Comparison of ENCODE assay signal across 8 cellular contexts in the genomic region with DNA sequence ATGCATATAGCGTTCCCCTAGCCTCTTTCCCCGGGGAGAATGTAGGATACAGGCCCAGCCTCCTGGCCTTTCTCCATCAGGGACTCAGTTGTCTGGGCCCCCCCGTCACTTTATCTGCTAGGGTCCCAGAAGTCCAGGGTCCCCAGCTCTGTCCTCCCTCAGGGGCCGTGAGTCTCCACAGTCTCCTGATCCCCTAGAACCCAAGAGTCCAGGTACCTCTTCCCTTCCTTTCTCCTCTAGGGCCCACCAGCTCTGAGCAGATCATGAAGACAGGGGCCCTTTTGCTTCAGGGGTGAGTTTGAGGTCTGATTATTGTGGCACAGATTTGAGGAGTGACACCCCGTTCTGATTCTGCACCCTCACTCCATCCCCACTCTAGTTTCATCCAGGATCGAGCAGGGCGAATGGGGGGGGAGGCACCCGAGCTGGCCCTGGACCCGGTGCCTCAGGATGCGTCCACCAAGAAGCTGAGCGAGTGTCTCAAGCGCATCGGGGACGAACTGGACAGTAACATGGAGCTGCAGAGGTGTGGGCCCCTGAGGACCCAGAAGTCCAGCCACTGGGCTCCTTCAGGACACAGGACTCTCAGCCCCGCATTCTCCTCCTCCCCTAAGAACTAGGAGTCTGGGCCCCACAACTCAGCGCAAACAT. TPM values are rescaled to one million over a fixed set of nuclear protein-coding genes. Genes with fewer than 3 reads are reported as not detected.
DNase-seq lines count a peak whose midpoint lies in the region; ATAC-seq and TF ChIP-seq lines count a peak whose summit lies in the region.

No MANE protein-coding gene starts in this region.

- TF ChIP-seq EP300 in ovary (IDR thresholded peaks at IDR 0.05) = no peak

- H3K27me3 ChIP-seq in Caco-2 (replicated peaks; ENCODE audit: control insufficient read depth, insufficient read depth, low read length) = no peaks in the 10 kb centered on the region
- no peaks in the 10 kb centered on the region for H3K27me3 ChIP-seq in OCI-LY3 (ENCODE audit: low read depth, low read length)
- no peaks in the 10 kb centered on the region for H3K27me3 ChIP-seq in ovary

- TF ChIP-seq CTCF in Caco-2 (IDR thresholded peaks at IDR 0.05; ENCODE audit: insufficient read depth in 1 of 2, low read depth in 1 of 2, low read length in 1 of 2, severe bottlenecking in 1 of 2, unreplicated experiment in 1 of 2) = no peak
- no peak for TF ChIP-seq CTCF in OCI-LY3 (IDR thresholded peaks at IDR 0.05; ENCODE audit: low read depth, low read length)
- no peak for TF ChIP-seq CTCF in epithelial cell of esophagus (IDR thresholded peaks at IDR 0.05; ENCODE audit: insufficient read depth, low read depth, low read length, missing control alignments)
- no peak for TF ChIP-seq CTCF in ovary (IDR thresholded peaks at IDR 0.05)

- H3K27me3 Mint-ChIP-seq in Caco-2 (ENCODE audit: insufficient read depth, unreplicated experiment) = no peaks in the 10 kb centered on the region

- POLR2A ChIA-PET in Caco-2 (lab: Charles Lee) = interaction anchor here (0.6 kb wide), 1 partner anchor 11 kb away, joined by 3 read pairs; no protein-coding TSS in a partner anchor

- peaks cover 17% of the 10 kb centered on the region for H3K79me2 ChIP-seq in OCI-LY3 (ENCODE audit: low read length)

- H3K9me3 ChIP-seq in Caco-2 = no peaks in the 10 kb centered on the region
- H3K9me3 ChIP-seq in OCI-LY3 (ENCODE audit: insufficient read depth, low read length) = no peaks in the 10 kb centered on the region
- no peaks in the 10 kb centered on the region for H3K9me3 ChIP-seq in ovary

- peak overlapping the region; percentile 91 for H3K27ac Mint-ChIP-seq in Caco-2 (ENCODE audit: unreplicated experiment)

- CTCF ChIA-PET in Caco-2 (lab: Charles Lee) = no interaction called here

- H3K27ac ChIP-seq in OCI-LY3 (ENCODE audit: low read length) (peak overlapping the region; percentile 59), ovary (peak overlapping the region; percentile 16 to 28)

- intact Hi-C loops in Caco-2 (cut with micrococcal nuclease; ENCODE audit: unreplicated experiment) = loop anchor here (2.0 kb wide), 1 partner anchor 55 kb away; a partner anchor contains a TSS
- intact Hi-C loops in ovary (cut with DNase I) = no loop called here

- H2AFZ ChIP-seq in OCI-LY3 (ENCODE audit: low read depth, low read length) = no peak overlapping the region

- peaks cover 44% of the 10 kb centered on the region for H3K36me3 Mint-ChIP-seq in Caco-2 (ENCODE audit: insufficient read depth, unreplicated experiment)

- peaks cover 2% of the 10 kb centered on the region; the same call in 1 of the 2 replicates for H3K36me3 ChIP-seq in Caco-2 (ENCODE audit: control insufficient read depth, insufficient read depth, low read length)
- peaks cover 8% of the 10 kb centered on the region for H3K36me3 ChIP-seq in OCI-LY3 (replicated peaks; ENCODE audit: low read depth, low read length)
- no peaks in the 10 kb centered on the region for H3K36me3 ChIP-seq in ovary

- BruUV-seq in Caco-2 (replicated peaks; lab: Mats Ljungman, UMichigan) = no TSS peak

- DNase-seq in Caco-2 (no peak), epithelial cell of esophagus (ENCODE audit: low read depth) (no peak), ovary (no peak), NCI-H1694 (lab: John Stamatoyannopoulos, UW) (no peak)
- DNase-seq in stimulated activated CD4-positive, alpha-beta T cell treated with anti-CD3 and anti-CD28 coated beads, Interleukin-2, amount 100 ng/mL, for 24 hours = no peak
- no peak for DNase-seq in activated CD4-positive, alpha-beta T cell treated with anti-CD3 and anti-CD28 coated beads for 1 hour

- peak overlapping the region; percentile 83 for H3K9ac ChIP-seq in OCI-LY3 (ENCODE audit: low read length)

- no peak for ATAC-seq in GM18498 (IDR thresholded peaks at IDR 0.05; ENCODE audit: unreplicated experiment)

- WGBS in ovary, 3 donors = 49 to 56% (median 54%) methylated on average over 16 of the region's 16 CpGs

- TF ChIP-seq POLR2A in ovary (IDR thresholded peaks at IDR 0.05) = no peak

- H3K4me3 ChIP-seq in Caco-2 (ENCODE audit: low read depth, low read length) (peak overlapping the region; percentile 70), OCI-LY3 (ENCODE audit: low read length) (peak overlapping the region; percentile 85), epithelial cell of esophagus (ENCODE audit: low read length) (peak overlapping the region; percentile 97), ovary (peak overlapping the region; percentile 65)

- peak overlapping the region; percentile 85 for H3K4me3 Mint-ChIP-seq in Caco-2 (ENCODE audit: unreplicated experiment)

- peak overlapping the region; percentile 76 for H3K4me2 ChIP-seq in OCI-LY3 (ENCODE audit: low read length)

- H3K9me3 Mint-ChIP-seq in Caco-2 (ENCODE audit: unreplicated experiment) = no peaks in the 10 kb centered on the region

- peaks cover 6% of the 10 kb centered on the region for H3K4me1 Mint-ChIP-seq in Caco-2 (ENCODE audit: low read depth, unreplicated experiment)

- peaks cover 11% of the 10 kb centered on the region for H3K4me1 ChIP-seq in Caco-2
- peaks cover 13% of the 10 kb centered on the region for H3K4me1 ChIP-seq in OCI-LY3 (ENCODE audit: low read length)
- peaks cover 3% of the 10 kb centered on the region for H3K4me1 ChIP-seq in ovary (ENCODE audit: insufficient read depth)

- no peaks in the 10 kb centered on the region for H4K20me1 ChIP-seq in OCI-LY3 (ENCODE audit: insufficient read depth, low read length)

RNA-seq across cellular contexts. Expression of a gene that starts 0.8 kb away (rescaled TPM):
- 107 and 110 TPM in 2 replicates for total RNA-seq in Caco-2 (2022)
- total RNA-seq in ovary = 10 to 100 TPM; 10.6 to 57.7 (median 45.9) TPM
- polyA plus RNA-seq in ovary = 10 to 100 TPM; 14.6 to 48.1 TPM

RNA-seq across cellular contexts. Expression of a gene that starts 9.7 kb away (rescaled TPM):
- 2,542 and 2,963 TPM in 2 replicates for total RNA-seq in Caco-2 (2022)
- total RNA-seq in ovary = 1,000 to 10,000 TPM; 1,608 to 2,908 (median 2,022) TPM
- polyA plus RNA-seq in ovary = 1,000 to 10,000 TPM; 2,697 to 3,617 TPM

RNA-seq across cellular contexts. Expression of a gene that starts 21.9 kb away (rescaled TPM):
- total RNA-seq in Caco-2 (2022) (2.6 and 3.3 TPM in 2 replicates), ovary (under 1 TPM in 4 of 7 donors, not detected in 3; 0.28 to 0.78 (median 0.68) TPM)
- under 1 TPM in 1 of 2 donors, not detected in 1; 0.52 TPM for polyA plus RNA-seq in ovary

RNA-seq across cellular contexts. Expression of a gene that starts 37.7 kb away (rescaled TPM):
- total RNA-seq in Caco-2 (2022) = 62.7 and 65.3 TPM in 2 replicates
- 10 to 100 TPM; 16.3 to 33.6 (median 29.0) TPM for total RNA-seq in ovary
- 10 to 100 TPM; 17.0 to 32.5 TPM for polyA plus RNA-seq in ovary

RNA-seq across cellular contexts. Expression of a gene that starts 38.3 kb away (rescaled TPM):
- total RNA-seq in Caco-2 (2022) (165 and 172 TPM in 2 replicates), ovary (100 to 1,000 TPM in 1 of 7 donors, 10 to 100 TPM in 6; 44.8 to 101 (median 56.6) TPM)
- polyA plus RNA-seq in ovary = 10 to 100 TPM; 11.4 to 53.1 TPM
